ENCODE assay signal across 2 cellular contexts in genomic region chr3:66572938-66573710, GRCh38.
TF ChIP-seq lines count a peak whose summit lies in the region.

No MANE protein-coding gene starts in this region.

TF ChIP-seq in GM23338, 12 proteins besides CTCF, POLR2A, EP300 and RAD21 (continued from another document):
- TF ChIP-seq, protein P1, sequence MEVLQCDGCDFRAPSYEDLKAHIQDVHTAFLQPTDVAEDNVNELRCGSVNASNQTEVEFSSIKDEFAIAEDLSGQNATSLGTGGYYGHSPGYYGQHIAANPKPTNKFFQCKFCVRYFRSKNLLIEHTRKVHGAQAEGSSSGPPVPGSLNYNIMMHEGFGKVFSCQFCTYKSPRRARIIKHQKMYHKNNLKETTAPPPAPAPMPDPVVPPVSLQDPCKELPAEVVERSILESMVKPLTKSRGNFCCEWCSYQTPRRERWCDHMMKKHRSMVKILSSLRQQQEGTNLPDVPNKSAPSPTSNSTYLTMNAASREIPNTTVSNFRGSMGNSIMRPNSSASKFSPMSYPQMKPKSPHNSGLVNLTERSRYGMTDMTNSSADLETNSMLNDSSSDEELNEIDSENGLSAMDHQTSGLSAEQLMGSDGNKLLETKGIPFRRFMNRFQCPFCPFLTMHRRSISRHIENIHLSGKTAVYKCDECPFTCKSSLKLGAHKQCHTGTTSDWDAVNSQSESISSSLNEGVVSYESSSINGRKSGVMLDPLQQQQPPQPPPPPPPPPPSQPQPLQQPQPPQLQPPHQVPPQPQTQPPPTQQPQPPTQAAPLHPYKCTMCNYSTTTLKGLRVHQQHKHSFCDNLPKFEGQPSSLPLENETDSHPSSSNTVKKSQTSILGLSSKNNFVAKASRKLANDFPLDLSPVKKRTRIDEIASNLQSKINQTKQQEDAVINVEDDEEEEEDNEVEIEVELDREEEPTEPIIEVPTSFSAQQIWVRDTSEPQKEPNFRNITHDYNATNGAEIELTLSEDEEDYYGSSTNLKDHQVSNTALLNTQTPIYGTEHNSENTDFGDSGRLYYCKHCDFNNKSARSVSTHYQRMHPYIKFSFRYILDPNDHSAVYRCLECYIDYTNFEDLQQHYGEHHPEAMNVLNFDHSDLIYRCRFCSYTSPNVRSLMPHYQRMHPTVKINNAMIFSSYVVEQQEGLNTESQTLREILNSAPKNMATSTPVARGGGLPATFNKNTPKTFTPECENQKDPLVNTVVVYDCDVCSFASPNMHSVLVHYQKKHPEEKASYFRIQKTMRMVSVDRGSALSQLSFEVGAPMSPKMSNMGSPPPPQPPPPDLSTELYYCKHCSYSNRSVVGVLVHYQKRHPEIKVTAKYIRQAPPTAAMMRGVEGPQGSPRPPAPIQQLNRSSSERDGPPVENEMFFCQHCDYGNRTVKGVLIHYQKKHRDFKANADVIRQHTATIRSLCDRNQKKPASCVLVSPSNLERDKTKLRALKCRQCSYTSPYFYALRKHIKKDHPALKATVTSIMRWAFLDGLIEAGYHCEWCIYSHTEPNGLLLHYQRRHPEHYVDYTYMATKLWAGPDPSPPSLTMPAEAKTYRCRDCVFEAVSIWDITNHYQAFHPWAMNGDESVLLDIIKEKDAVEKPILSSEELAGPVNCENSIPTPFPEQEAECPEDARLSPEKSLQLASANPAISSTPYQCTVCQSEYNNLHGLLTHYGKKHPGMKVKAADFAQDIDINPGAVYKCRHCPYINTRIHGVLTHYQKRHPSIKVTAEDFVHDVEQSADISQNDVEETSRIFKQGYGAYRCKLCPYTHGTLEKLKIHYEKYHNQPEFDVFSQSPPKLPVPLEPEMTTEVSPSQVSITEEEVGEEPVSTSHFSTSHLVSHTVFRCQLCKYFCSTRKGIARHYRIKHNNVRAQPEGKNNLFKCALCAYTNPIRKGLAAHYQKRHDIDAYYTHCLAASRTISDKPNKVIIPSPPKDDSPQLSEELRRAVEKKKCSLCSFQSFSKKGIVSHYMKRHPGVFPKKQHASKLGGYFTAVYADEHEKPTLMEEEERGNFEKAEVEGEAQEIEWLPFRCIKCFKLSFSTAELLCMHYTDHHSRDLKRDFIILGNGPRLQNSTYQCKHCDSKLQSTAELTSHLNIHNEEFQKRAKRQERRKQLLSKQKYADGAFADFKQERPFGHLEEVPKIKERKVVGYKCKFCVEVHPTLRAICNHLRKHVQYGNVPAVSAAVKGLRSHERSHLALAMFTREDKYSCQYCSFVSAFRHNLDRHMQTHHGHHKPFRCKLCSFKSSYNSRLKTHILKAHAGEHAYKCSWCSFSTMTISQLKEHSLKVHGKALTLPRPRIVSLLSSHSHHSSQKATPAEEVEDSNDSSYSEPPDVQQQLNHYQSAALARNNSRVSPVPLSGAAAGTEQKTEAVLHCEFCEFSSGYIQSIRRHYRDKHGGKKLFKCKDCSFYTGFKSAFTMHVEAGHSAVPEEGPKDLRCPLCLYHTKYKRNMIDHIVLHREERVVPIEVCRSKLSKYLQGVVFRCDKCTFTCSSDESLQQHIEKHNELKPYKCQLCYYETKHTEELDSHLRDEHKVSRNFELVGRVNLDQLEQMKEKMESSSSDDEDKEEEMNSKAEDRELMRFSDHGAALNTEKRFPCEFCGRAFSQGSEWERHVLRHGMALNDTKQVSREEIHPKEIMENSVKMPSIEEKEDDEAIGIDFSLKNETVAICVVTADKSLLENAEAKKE (CRISPR knock-in tag; IDR thresholded peaks at IDR 0.05) = peak; percentile 99
- TF ChIP-seq POLR2AphosphoS5 (IDR thresholded peaks at IDR 0.05; ENCODE audit: low read depth) (peak; percentile 21; the same call in 1 of the 2 replicates), JUNB (IDR thresholded peaks at IDR 0.05; ENCODE audit: unreplicated experiment) (no peak), CREB1 (CRISPR knock-in tag; IDR thresholded peaks at IDR 0.05; ENCODE audit: low read depth) (peak; percentile 52), ZNF114 (CRISPR knock-in tag; IDR thresholded peaks at IDR 0.05) (peak; percentile 96; the same call in 1 of the 2 replicates)
TF ChIP-seq in GM23338: peak in this region for 5.

TF ChIP-seq in SK-N-SH treated with all-trans-retinoic acid at 6 μM for 48 hours, 23 proteins besides CTCF, POLR2A, EP300 and RAD21 (continued from another document):
- TF ChIP-seq, protein P2, sequence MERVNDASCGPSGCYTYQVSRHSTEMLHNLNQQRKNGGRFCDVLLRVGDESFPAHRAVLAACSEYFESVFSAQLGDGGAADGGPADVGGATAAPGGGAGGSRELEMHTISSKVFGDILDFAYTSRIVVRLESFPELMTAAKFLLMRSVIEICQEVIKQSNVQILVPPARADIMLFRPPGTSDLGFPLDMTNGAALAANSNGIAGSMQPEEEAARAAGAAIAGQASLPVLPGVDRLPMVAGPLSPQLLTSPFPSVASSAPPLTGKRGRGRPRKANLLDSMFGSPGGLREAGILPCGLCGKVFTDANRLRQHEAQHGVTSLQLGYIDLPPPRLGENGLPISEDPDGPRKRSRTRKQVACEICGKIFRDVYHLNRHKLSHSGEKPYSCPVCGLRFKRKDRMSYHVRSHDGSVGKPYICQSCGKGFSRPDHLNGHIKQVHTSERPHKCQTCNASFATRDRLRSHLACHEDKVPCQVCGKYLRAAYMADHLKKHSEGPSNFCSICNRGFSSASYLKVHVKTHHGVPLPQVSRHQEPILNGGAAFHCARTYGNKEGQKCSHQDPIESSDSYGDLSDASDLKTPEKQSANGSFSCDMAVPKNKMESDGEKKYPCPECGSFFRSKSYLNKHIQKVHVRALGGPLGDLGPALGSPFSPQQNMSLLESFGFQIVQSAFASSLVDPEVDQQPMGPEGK (CRISPR knock-in tag; IDR thresholded peaks at IDR 0.05; ENCODE audit: borderline replicate concordance) = no peak
- no peak for TF ChIP-seq TCF4 (CRISPR knock-in tag; IDR thresholded peaks at IDR 0.05; ENCODE audit: borderline replicate concordance)
- TF ChIP-seq TOX (CRISPR knock-in tag; IDR thresholded peaks at IDR 0.05; ENCODE audit: borderline replicate concordance) = no peak
